8 cellular contexts compared by ENCODE assay signal in genomic region chr4:143512978-143513313, GRCh38. TPM values are rescaled to one million over a fixed set of nuclear protein-coding genes. Genes with fewer than 3 reads are reported as not detected.
DNase-seq lines count a peak whose midpoint lies in the region; ATAC-seq and TF ChIP-seq lines count a peak whose summit lies in the region.

No MANE protein-coding gene starts in this region.

- H3K4me1 Mint-ChIP-seq in activated B cell treated with CpG ODN at 0.5 μM for 24 hours, result peaks cover 46% of the 10 kb centered on the region

- H3K4me1 ChIP-seq in skeletal muscle tissue (ENCODE audit: control insufficient read depth in 3 of 3, insufficient read depth in 3 of 3, low read length in 3 of 3), result peaks cover 12 to 18% (median 14%) of the 10 kb centered on the region in 3 donors

- peak overlapping the region; percentile 95 to 97 (median 96) for H3K4me3 ChIP-seq in skeletal muscle tissue (ENCODE audit: low read length in 3 of 3)

- peak overlapping the region; percentile 94 to 98 (median 94) for H3K9ac ChIP-seq in skeletal muscle tissue (ENCODE audit: low read depth in 1 of 3, low read length in 3 of 3)

- H3K27me3 Mint-ChIP-seq in activated B cell treated with CpG ODN at 0.5 μM for 24 hours, result no peaks in the 10 kb centered on the region

- TF ChIP-seq CTCF in activated B cell treated with CpG ODN at 0.5 μM for 24 hours (IDR thresholded peaks at IDR 0.05), result no peak

- ATAC-seq in HG03064 (IDR thresholded peaks at IDR 0.05; ENCODE audit: low read depth, unreplicated experiment), result peak; percentile 30
- ATAC-seq in activated B cell treated with CpG ODN at 0.5 μM for 24 hours (ENCODE audit: low read depth), result peak; percentile 32

- H3K4me3 Mint-ChIP-seq in activated B cell treated with CpG ODN at 0.5 μM for 24 hours, result peak overlapping the region; percentile 99

- H3K36me3 Mint-ChIP-seq in activated B cell treated with CpG ODN at 0.5 μM for 24 hours (ENCODE audit: low read depth), result peaks cover 27% of the 10 kb centered on the region

- H3K27ac ChIP-seq in skeletal muscle tissue (ENCODE audit: low read depth, low read length), result peak overlapping the region; percentile 95

- H3K9me3 Mint-ChIP-seq in activated B cell treated with CpG ODN at 0.5 μM for 24 hours, result peaks cover 3% of the 10 kb centered on the region

- no peaks in the 10 kb centered on the region for H3K9me3 ChIP-seq in skeletal muscle tissue (ENCODE audit: control insufficient read depth in 3 of 3, low read length in 3 of 3)

- CTCF ChIA-PET in activated B cell treated with CpG ODN at 0.5 μM for 24 hours (lab: Charles Lee), result no interaction called here

- POLR2A ChIA-PET in activated B cell treated with CpG ODN at 0.5 μM for 24 hours (lab: Charles Lee), result interaction anchor here (0.6 to 2.0 kb wide), 8 partner anchors 13 to 329 kb away, joined by 3 to 10 read pairs (median 4); partner anchors contain the start of genes GAB1 and USP38

- peaks cover 3 to 5% (median 3%) of the 10 kb centered on the region in 3 donors for H3K36me3 ChIP-seq in skeletal muscle tissue (ENCODE audit: control insufficient read depth in 3 of 3, insufficient read depth in 3 of 3, low read length in 3 of 3)

- peak overlapping the region; percentile 100 for H3K27ac Mint-ChIP-seq in activated B cell treated with CpG ODN at 0.5 μM for 24 hours

- H3K27me3 ChIP-seq in skeletal muscle tissue (ENCODE audit: control insufficient read depth in 3 of 3, insufficient read depth in 3 of 3, low read length in 3 of 3), result no peaks in the 10 kb centered on the region

- intact Hi-C loops in activated B cell treated with CpG ODN at 0.5 μM for 24 hours (cut with micrococcal nuclease), result loop anchor here (1.0 to 5.0 kb wide), 9 partner anchors 46 to 1667 kb away; partner anchors contain the start of genes ABCE1, ANAPC10, OTUD4 and USP38

- peak; percentile 44 for DNase-seq in NCI-H2171 (lab: John Stamatoyannopoulos, UW)
- DNase-seq in NCI-H2171 treated with DMSO at 0.1 percent for 48 hours (lab: John Stamatoyannopoulos, UW), result no peak
- no peak for DNase-seq in activated B cell treated with CpG ODN at 0.5 μM for 24 hours
- DNase-seq in glomerular endothelial cell (ENCODE audit: extremely low read depth, low read depth, low spot score), result peak; percentile 74
- no peak for DNase-seq in dermis blood vessel endothelial cell
- no peak for DNase-seq in AG08395 (ENCODE audit: low spot score)

RNA-seq across cellular contexts. Expression of gene SMARCA5, which starts 0.6 kb away (rescaled TPM):
- total RNA-seq in activated B cell treated with CpG ODN at 0.5 μM for 24 hours (47.3 and 49.8 TPM in 2 replicates), glomerular endothelial cell (33.4 and 53.6 TPM in 2 replicates), skeletal muscle tissue (42.8 TPM), dermis blood vessel endothelial cell (75.2 and 113 TPM in 2 replicates)

Comparison
In these comparisons a context has a peak if more than half of its experiments do, and no peak if none do; other contexts are left out.
1. DNase-seq: peak in NCI-H2171 (single experiment) and glomerular endothelial cell (single experiment); none in NCI-H2171 treated with DMSO at 0.1 percent for 48 hours (single experiment), activated B cell treated with CpG ODN at 0.5 μM for 24 hours (single experiment), dermis blood vessel endothelial cell (single experiment) and AG08395 (single experiment).